In the genomic region with DNA sequence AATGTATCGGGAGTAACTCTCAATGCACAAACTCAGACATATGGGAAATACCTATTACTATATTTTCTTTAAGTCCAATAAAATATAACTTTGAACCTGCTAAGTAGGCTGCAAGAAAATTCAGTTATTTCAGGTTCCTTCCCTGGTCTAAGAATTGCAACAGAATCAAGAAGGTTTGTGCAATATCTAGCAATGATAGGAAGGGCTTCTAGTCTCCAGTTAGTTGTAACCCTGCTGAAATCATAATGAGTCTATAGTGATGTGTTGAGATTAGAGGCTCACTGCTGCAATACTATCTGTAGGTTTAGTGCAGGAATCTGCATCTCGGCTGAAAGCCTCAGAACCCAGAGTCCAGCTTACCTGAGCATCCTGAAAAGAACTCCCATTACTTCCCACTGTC, we compare ENCODE assay signal across 27 cellular contexts.
DNase-seq lines count a peak whose midpoint lies in the region; FAIRE-seq and TF ChIP-seq lines count a peak whose summit lies in the region.
"Had no signal": no experiment of that assay in that cellular context is flagged by ENCODE, and none has a peak within 500 bp of the region (broad histone marks: within the 10 kb centered on the region; RNA-seq: fewer than 3 reads in every experiment).

No MANE protein-coding gene starts in this region.

- no peak overlapping the region for H3K9ac ChIP-seq in adipocyte (ENCODE audit: low read length)

- no peak for FAIRE-seq in urothelium cell line (lab: Jason Lieb, UNC)
- FAIRE-seq: astrocyte, GM12892 had no signal

- H3K4me1 ChIP-seq in adipocyte (ENCODE audit: control insufficient read depth, insufficient read depth, low read length) (peaks cover 37% of the 10 kb centered on the region), stomach (no peaks in the 10 kb centered on the region)
- H3K4me1 ChIP-seq: HAP-1, upper lobe of right lung had no signal

- H3K27me3 ChIP-seq in adipocyte (replicated peaks; ENCODE audit: control insufficient read depth, insufficient read depth, low read length) (no peaks in the 10 kb centered on the region), stomach (peaks cover 0 to 5% (median 0%) of the 10 kb centered on the region in 3 donors)
- H3K27me3 ChIP-seq: upper lobe of right lung had no signal

- no peak overlapping the region for H3K27ac ChIP-seq in stomach
- H3K27ac ChIP-seq: 22Rv1, upper lobe of right lung, VCaP had no signal

- intact Hi-C loops in stomach (cut with DNase I; ENCODE audit: low total_unique reads) (no loop called here), head of caudate nucleus (cut with DNase I) (no loop called here)

- H3K4me3 ChIP-seq in adipocyte (ENCODE audit: low read length) (no peak overlapping the region), stomach (no peak overlapping the region)
- H3K4me3 ChIP-seq: HAP-1, upper lobe of right lung had no signal

- DNase-seq in SIG-M5 treated with dmso at 0.1 percent for 504 hours (lab: John Stamatoyannopoulos, UW; ENCODE audit: unreplicated experiment) (peak; percentile 13), SIG-M5 (lab: John Stamatoyannopoulos, UW) (no peak), adipocyte (ENCODE audit: low read depth) (peak; percentile 72), fibroblast of the conjunctiva (ENCODE audit: low read depth) (peak; percentile 13), urothelium cell line (ENCODE audit: low spot score) (no peak), T1000 (lab: John Stamatoyannopoulos, UW) (no peak), stomach (no peak), head of caudate nucleus (no peak)
- DNase-seq: activated CD4-positive, alpha-beta T cell treated with anti-CD3 and anti-CD28 coated beads for 4 hours; activated effector memory CD4-positive, alpha-beta T cell treated with Interleukin-2 at 50 U/mL for 16 hours; activated T-cell treated with anti-CD3 and anti-CD28 coated beads for 4 hours; CD4-positive, alpha-beta memory T cell; central memory CD4-positive, alpha-beta T cell; dermis blood vessel endothelial cell; EL; left cardiac atrium; MM.1S; OCI-M1; posterior cingulate gyrus; right cardiac atrium; stimulated activated CD4-positive, alpha-beta T cell treated with anti-CD3 and anti-CD28 coated beads, Interleukin-2, amount 100 ng/mL, for 48 hours; upper lobe of right lung had no signal

- H3K9me3 ChIP-seq in adipocyte (ENCODE audit: control insufficient read depth, low read length), result no peaks in the 10 kb centered on the region
- no peaks in the 10 kb centered on the region for H3K9me3 ChIP-seq in stomach
- H3K9me3 ChIP-seq: HAP-1, upper lobe of right lung had no signal

- 69 to 87% (median 82%) methylated on average over 2 of the region's 2 CpGs for WGBS in stomach, 5 donors

- TF ChIP-seq POLR2A in stomach (IDR thresholded peaks at IDR 0.05), result no peak

- no peaks in the 10 kb centered on the region for H3K36me3 ChIP-seq in adipocyte (ENCODE audit: control insufficient read depth, insufficient read depth, low read length, severe bottlenecking)
- no peaks in the 10 kb centered on the region for H3K36me3 ChIP-seq in stomach
- H3K36me3 ChIP-seq: HAP-1, upper lobe of right lung had no signal

- TF ChIP-seq CTCF in stomach (IDR thresholded peaks at IDR 0.05), result no peak

- TF ChIP-seq EP300 in stomach (IDR thresholded peaks at IDR 0.05), result no peak

Comparison
In these comparisons a context has a peak if more than half of its experiments do, and no peak if none do; other contexts are left out.
1. DNase-seq: peak in SIG-M5 treated with dmso at 0.1 percent for 504 hours (single experiment), adipocyte (single experiment) and fibroblast of the conjunctiva (single experiment); none in SIG-M5 (single experiment), urothelium cell line (single experiment), T1000 (single experiment), stomach (single experiment) and head of caudate nucleus (0 of 42).